Comparison of ENCODE assay signal across 13 cellular contexts in genomic region chr12:59056931-59057330, GRCh38.
"Had no signal": no experiment of that assay in that cellular context is flagged by ENCODE, and none has a peak within 500 bp of the region (broad histone marks: within the 10 kb centered on the region; RNA-seq: fewer than 3 reads in every experiment).

No MANE protein-coding gene starts in this region.

- H3K36me3 ChIP-seq: adrenal gland, cardiac muscle cell, heart right ventricle, tibial artery, WERI-Rb-1 had no signal

- H3K9me3 ChIP-seq: adrenal gland, heart right ventricle, tibial artery had no signal

- H3K4me1 ChIP-seq: adrenal gland, heart right ventricle, tibial artery had no signal

- H3K4me3 ChIP-seq: adrenal gland, cardiac muscle cell, heart right ventricle, tibial artery had no signal

- H3K27me3 ChIP-seq: adrenal gland, cardiac muscle cell, heart right ventricle, tibial artery had no signal

- H3K27ac ChIP-seq: adrenal gland, cardiac muscle cell, heart right ventricle, tibial artery, WERI-Rb-1 had no signal

- DNase-seq: activated CD4-positive, alpha-beta T cell treated with anti-CD3 and anti-CD28 coated beads for 1 hour; activated gamma-delta T cell; adrenal gland; heart right ventricle; left ventricle myocardium superior; mesendoderm; naive thymus-derived CD4-positive, alpha-beta T cell; stimulated activated naive CD8-positive, alpha-beta T cell treated with anti-CD3 and anti-CD28 coated beads, Interleukin-15, Interleukin-2, amounts not matched to agents 100 U/mL and 50 U/mL, for 24 hours; substantia nigra; T-helper 2 cell; tibial artery; WERI-Rb-1 had no signal
